ENCODE assay signal across 18 cellular contexts in genomic region chr15:69658401-69658945, GRCh38.
DNase-seq lines count a peak whose midpoint lies in the region; ATAC-seq, FAIRE-seq and TF ChIP-seq lines count a peak whose summit lies in the region.
"Had no signal": no experiment of that assay in that cellular context is flagged by ENCODE, and none has a peak within 500 bp of the region (broad histone marks: within the 10 kb centered on the region; RNA-seq: fewer than 3 reads in every experiment).

No MANE protein-coding gene starts in this region.

- H3K23ac ChIP-seq in H1 (ENCODE audit: insufficient read length): no peak overlapping the region

- H3K4me2 ChIP-seq in H1 (ENCODE audit: insufficient read depth in 1 of 2, low read depth in 2 of 2, low read length in 2 of 2): no peak overlapping the region

- no peaks in the 10 kb centered on the region for H3K36me3 ChIP-seq in H1 (ENCODE audit: control insufficient read depth in 2 of 4, insufficient read depth in 4 of 4, low read length in 3 of 4)
- H3K36me3 ChIP-seq in vagina: no peaks in the 10 kb centered on the region
- H3K36me3 ChIP-seq in aorta (ENCODE audit: control insufficient read depth in 1 of 2, insufficient read depth in 2 of 2, low read length in 1 of 2): no peaks in the 10 kb centered on the region

- H2BK20ac ChIP-seq in H1 (ENCODE audit: low read length): no peak overlapping the region

- H3K23me2 ChIP-seq in H1 (ENCODE audit: low read depth, low read length): no peaks in the 10 kb centered on the region

- H2BK120ac ChIP-seq in H1 (replicated peaks; ENCODE audit: low read depth, low read length): no peak overlapping the region

- no peak overlapping the region for H3K27ac ChIP-seq in H1 (ENCODE audit: low read depth, low read length)
- H3K27ac ChIP-seq in vagina: no peak overlapping the region
- H3K27ac ChIP-seq in aorta (ENCODE audit: low read depth in 1 of 2, low read length in 2 of 2): no peak overlapping the region

- H3K9ac ChIP-seq in H1 (replicated peaks in 1 of 4; ENCODE audit: extremely low read depth in 1 of 4, low read depth in 3 of 4, low read length in 3 of 4): no peak overlapping the region

- WGBS in H1 (ENCODE audit: extremely low coverage in 1 of 2, insufficient coverage in 1 of 2, insufficient read length in 1 of 2, insufficient replicate concordance in 2 of 2, low coverage in 1 of 2, low lambda C conversion rate in 2 of 2, missing lambda C conversion rate in 1 of 2), 2 experiments: 89% methylated on average over 8 of the region's 8 CpGs; no CpG with 5 or more reads in 1 of the 2 experiments
- WGBS in aorta, 2 donors: 94 to 96% methylated on average over 8 of the region's 8 CpGs

- no peak overlapping the region; the same call in 1 of the 2 replicates for H4K8ac ChIP-seq in H1 (ENCODE audit: extremely low read depth, insufficient read depth, low read length)

- H3K4me1 Mint-ChIP-seq in stimulated activated naive CD8-positive, alpha-beta T cell treated with anti-CD3 and anti-CD28 coated beads, Interleukin-15, Interleukin-2, amounts not matched to agents 100 ng/mL and 50 ng/mL, for 24 hours (ENCODE audit: low read depth): no peaks in the 10 kb centered on the region
- no peaks in the 10 kb centered on the region for H3K4me1 Mint-ChIP-seq in stimulated activated naive CD8-positive, alpha-beta T cell treated with anti-CD3 and anti-CD28 coated beads, Interleukin-15, amount 100 ng/mL, for 72 hours
- H3K4me1 Mint-ChIP-seq in osteocyte (ENCODE audit: unreplicated experiment): no peaks in the 10 kb centered on the region
- H3K4me1 Mint-ChIP-seq in stimulated activated memory B cell treated with anti-CD40 and anti-IgM and Interleukin-4, amounts not matched to agents 10 μg/mL and 1 μg/mL and 100 μg/mL, for 72 hours: no peaks in the 10 kb centered on the region
- H3K4me1 Mint-ChIP-seq: B cell had no signal

- DNase-seq in stimulated activated naive CD8-positive, alpha-beta T cell treated with anti-CD3 and anti-CD28 coated beads, Interleukin-15, amount 100 ng/mL, for 72 hours: no peak
- DNase-seq in H1 (ENCODE audit: low read depth in 1 of 2, low spot score in 2 of 2) (peak in 1 of 2 experiments; percentile 30), osteocyte (ENCODE audit: extremely low spot score, unreplicated experiment) (peak; percentile 51), vagina (ENCODE audit: extremely low spot score in 2 of 2) (peak; percentile 34 to 79), aorta (no peak), T1000 (lab: John Stamatoyannopoulos, UW) (no peak)
- DNase-seq: 8988T; C1 segment of cervical spinal cord; Calu3; CD4-positive, alpha-beta T cell; DMS79 had no signal

- POLR2A ChIA-PET in H1 (lab: Charles Lee; ENCODE audit: partially characterized antibody): no interaction called here

- H3K79me2 ChIP-seq in H1 (ENCODE audit: control insufficient read depth in 1 of 2, insufficient read depth in 2 of 2, low read length in 2 of 2): no peaks in the 10 kb centered on the region

- no peak overlapping the region for H3K56ac ChIP-seq in H1 (replicated peaks; ENCODE audit: insufficient read length, low read depth, low read length)

- H3K9me3 Mint-ChIP-seq in stimulated activated naive CD8-positive, alpha-beta T cell treated with anti-CD3 and anti-CD28 coated beads, Interleukin-15, Interleukin-2, amounts not matched to agents 100 ng/mL and 50 ng/mL, for 24 hours: no peaks in the 10 kb centered on the region
- H3K9me3 Mint-ChIP-seq in stimulated activated naive CD8-positive, alpha-beta T cell treated with anti-CD3 and anti-CD28 coated beads, Interleukin-15, amount 100 ng/mL, for 72 hours: no peaks in the 10 kb centered on the region
- no peaks in the 10 kb centered on the region for H3K9me3 Mint-ChIP-seq in osteocyte (ENCODE audit: unreplicated experiment)
- no peaks in the 10 kb centered on the region for H3K9me3 Mint-ChIP-seq in stimulated activated memory B cell treated with anti-CD40 and anti-IgM and Interleukin-4, amounts not matched to agents 10 μg/mL and 1 μg/mL and 100 μg/mL, for 72 hours
- H3K9me3 Mint-ChIP-seq: CD4-positive, alpha-beta T cell had no signal

- H3K9me3 ChIP-seq in H1 (ENCODE audit: insufficient read depth in 2 of 2, low read depth in 1 of 2, low read length in 1 of 2) (no peaks in the 10 kb centered on the region), vagina (no peaks in the 10 kb centered on the region), aorta (ENCODE audit: control insufficient read depth, low read length) (no peaks in the 10 kb centered on the region)

- no peak for FAIRE-seq in H1 (lab: Jason Lieb, UNC)
- FAIRE-seq: GM12892, GM19239, H54 had no signal

- H4K5ac ChIP-seq in H1 (ENCODE audit: insufficient read length, low read depth, low read length): no peak overlapping the region

- no peak overlapping the region for H3K18ac ChIP-seq in H1 (ENCODE audit: extremely low read depth, low read length)

- H2BK5ac ChIP-seq in H1 (ENCODE audit: low read depth, low read length): no peak overlapping the region

- 0 out of 2 replicates have a peak overlapping the region, but pooled peaks have one; percentile 81 for H2BK15ac ChIP-seq in H1 (ENCODE audit: low read length)

- no peaks in the 10 kb centered on the region for H3K79me1 ChIP-seq in H1 (ENCODE audit: low read depth, low read length)

- H3K27me3 Mint-ChIP-seq in stimulated activated naive CD8-positive, alpha-beta T cell treated with anti-CD3 and anti-CD28 coated beads, Interleukin-15, Interleukin-2, amounts not matched to agents 100 ng/mL and 50 ng/mL, for 24 hours: peaks cover 16% of the 10 kb centered on the region
- H3K27me3 Mint-ChIP-seq in stimulated activated naive CD8-positive, alpha-beta T cell treated with anti-CD3 and anti-CD28 coated beads, Interleukin-15, amount 100 ng/mL, for 72 hours: no peaks in the 10 kb centered on the region
- H3K27me3 Mint-ChIP-seq in osteocyte (ENCODE audit: unreplicated experiment): peaks cover 45% of the 10 kb centered on the region
- peaks cover 33% of the 10 kb centered on the region for H3K27me3 Mint-ChIP-seq in stimulated activated memory B cell treated with anti-CD40 and anti-IgM and Interleukin-4, amounts not matched to agents 10 μg/mL and 1 μg/mL and 100 μg/mL, for 72 hours
- H3K27me3 Mint-ChIP-seq: CD4-positive, alpha-beta T cell had no signal

- H2BK12ac ChIP-seq in H1 (ENCODE audit: low read depth, low read length): no peak overlapping the region; the same call in 1 of the 2 replicates

- no peak for ATAC-seq in stimulated activated naive CD8-positive, alpha-beta T cell treated with anti-CD3 and anti-CD28 coated beads, Interleukin-15, amount 100 ng/mL, for 72 hours
- no peak for ATAC-seq in aorta (ENCODE audit: low FRiP score)
- ATAC-seq in stimulated activated memory B cell treated with anti-CD40 and anti-IgM and Interleukin-4, amounts not matched to agents 10 μg/mL and 1 μg/mL and 100 μg/mL, for 72 hours: no peak
- ATAC-seq: HCT116 had no signal

- no peak overlapping the region for H3K4me3 ChIP-seq in H1 (ENCODE audit: extremely low read depth in 1 of 4, insufficient read depth in 2 of 4, low read depth in 3 of 4, low read length in 4 of 4)
- no peak overlapping the region for H3K4me3 ChIP-seq in vagina
- no peak overlapping the region for H3K4me3 ChIP-seq in aorta (ENCODE audit: low read length in 2 of 2)

- H2AFZ ChIP-seq in H1 (ENCODE audit: low read length): no peak overlapping the region

- no peak overlapping the region for H4K91ac ChIP-seq in H1 (replicated peaks; ENCODE audit: insufficient read length, low read length)

- no peak overlapping the region for H3K4ac ChIP-seq in H1 (replicated peaks; ENCODE audit: insufficient read length, low read depth, low read length)

- no peak overlapping the region for H3K4me3 Mint-ChIP-seq in stimulated activated naive CD8-positive, alpha-beta T cell treated with anti-CD3 and anti-CD28 coated beads, Interleukin-15, Interleukin-2, amounts not matched to agents 100 ng/mL and 50 ng/mL, for 24 hours
- no peak overlapping the region for H3K4me3 Mint-ChIP-seq in stimulated activated naive CD8-positive, alpha-beta T cell treated with anti-CD3 and anti-CD28 coated beads, Interleukin-15, amount 100 ng/mL, for 72 hours
- H3K4me3 Mint-ChIP-seq in osteocyte (ENCODE audit: unreplicated experiment): no peak overlapping the region
- H3K4me3 Mint-ChIP-seq in stimulated activated memory B cell treated with anti-CD40 and anti-IgM and Interleukin-4, amounts not matched to agents 10 μg/mL and 1 μg/mL and 100 μg/mL, for 72 hours: no peak overlapping the region
- H3K4me3 Mint-ChIP-seq: B cell; CD4-positive, alpha-beta T cell had no signal

- H4K20me1 ChIP-seq in H1 (replicated peaks in 1 of 2; ENCODE audit: control insufficient read depth in 1 of 2, insufficient read depth in 2 of 2, low read length in 2 of 2): no peaks in the 10 kb centered on the region

- H3K36me3 Mint-ChIP-seq in stimulated activated naive CD8-positive, alpha-beta T cell treated with anti-CD3 and anti-CD28 coated beads, Interleukin-15, Interleukin-2, amounts not matched to agents 100 ng/mL and 50 ng/mL, for 24 hours (ENCODE audit: low read depth): no peaks in the 10 kb centered on the region
- no peaks in the 10 kb centered on the region for H3K36me3 Mint-ChIP-seq in osteocyte (ENCODE audit: unreplicated experiment)
- no peaks in the 10 kb centered on the region for H3K36me3 Mint-ChIP-seq in stimulated activated memory B cell treated with anti-CD40 and anti-IgM and Interleukin-4, amounts not matched to agents 10 μg/mL and 1 μg/mL and 100 μg/mL, for 72 hours

- no peak overlapping the region for H3K14ac ChIP-seq in H1 (ENCODE audit: insufficient read length)

- TF ChIP-seq CTCF in H1 (IDR thresholded peaks at IDR 0.05; ENCODE audit: control extremely low read depth in 1 of 3, insufficient read depth in 1 of 3, low read depth in 1 of 3, low read length in 3 of 3): no peak
- TF ChIP-seq CTCF in osteocyte (IDR thresholded peaks at IDR 0.05): no peak
- no peak for TF ChIP-seq CTCF in vagina (IDR thresholded peaks at IDR 0.05)

- TF ChIP-seq EP300 in H1 (IDR thresholded peaks at IDR 0.05; ENCODE audit: borderline replicate concordance in 1 of 2, low read depth in 2 of 2, low read length in 2 of 2): no peak

- CTCF ChIA-PET in H1 (lab: Charles Lee; ENCODE audit: partially characterized antibody): interaction anchor here (0.9 kb wide), 1 partner anchor 11 kb away, joined by 3 read pairs; no protein-coding TSS in a partner anchor

- peak overlapping the region; percentile 83; the same call in 1 of the 2 replicates for H2AK5ac ChIP-seq in H1 (ENCODE audit: low read depth, low read length)

- TF ChIP-seq POLR2A in H1 (IDR thresholded peaks at IDR 0.05; ENCODE audit: control extremely low read depth in 1 of 2, low read depth in 2 of 2, low read length in 2 of 2): no peak
- no peak for TF ChIP-seq POLR2A in vagina (IDR thresholded peaks at IDR 0.05)

- H3K27me3 ChIP-seq in H1 (replicated peaks in 1 of 4; ENCODE audit: control insufficient read depth in 3 of 4, extremely low read depth in 1 of 4, insufficient read depth in 3 of 4, low read length in 3 of 4) (no peaks in the 10 kb centered on the region), vagina (no peaks in the 10 kb centered on the region), aorta (ENCODE audit: control insufficient read depth in 1 of 2, insufficient read depth in 2 of 2, low read length in 1 of 2) (no peaks in the 10 kb centered on the region)

- peak overlapping the region; percentile 36 for H3K27ac Mint-ChIP-seq in stimulated activated naive CD8-positive, alpha-beta T cell treated with anti-CD3 and anti-CD28 coated beads, Interleukin-15, Interleukin-2, amounts not matched to agents 100 ng/mL and 50 ng/mL, for 24 hours
- no peak overlapping the region for H3K27ac Mint-ChIP-seq in stimulated activated naive CD8-positive, alpha-beta T cell treated with anti-CD3 and anti-CD28 coated beads, Interleukin-15, amount 100 ng/mL, for 72 hours
- no peak overlapping the region for H3K27ac Mint-ChIP-seq in osteocyte (ENCODE audit: unreplicated experiment)
- H3K27ac Mint-ChIP-seq in stimulated activated memory B cell treated with anti-CD40 and anti-IgM and Interleukin-4, amounts not matched to agents 10 μg/mL and 1 μg/mL and 100 μg/mL, for 72 hours: no peak overlapping the region
- H3K27ac Mint-ChIP-seq: B cell; CD4-positive, alpha-beta T cell had no signal

- no peak for TF ChIP-seq RAD21 in H1 (IDR thresholded peaks at IDR 0.05 in 1 of 2, conservative IDR thresholded peaks at IDR 0.05 in 1 of 2; ENCODE audit: low read depth in 2 of 2, low read length in 2 of 2)

- no peaks in the 10 kb centered on the region for H3K4me1 ChIP-seq in H1 (replicated peaks in 1 of 4; ENCODE audit: control insufficient read depth in 3 of 4, insufficient read depth in 4 of 4, low read length in 3 of 4)
- no peaks in the 10 kb centered on the region for H3K4me1 ChIP-seq in vagina
- H3K4me1 ChIP-seq in aorta (ENCODE audit: control insufficient read depth in 1 of 2, insufficient read depth in 2 of 2, low read length in 2 of 2): no peaks in the 10 kb centered on the region

- intact Hi-C loops in vagina (cut with DNase I) (no loop called here), aorta (cut with DNase I) (no loop called here)

Comparison
In these comparisons a context has a peak if more than half of its experiments do, and no peak if none do; other contexts are left out.
1. DNase-seq: peak in osteocyte (single experiment) and vagina (2 of 2); none in stimulated activated naive CD8-positive, alpha-beta T cell treated with anti-CD3 and anti-CD28 coated beads, Interleukin-15, amount 100 ng/mL, for 72 hours (0 of 2), aorta (0 of 2) and T1000 (single experiment).